ENCODE assay signal across 29 cellular contexts in the genomic region with DNA sequence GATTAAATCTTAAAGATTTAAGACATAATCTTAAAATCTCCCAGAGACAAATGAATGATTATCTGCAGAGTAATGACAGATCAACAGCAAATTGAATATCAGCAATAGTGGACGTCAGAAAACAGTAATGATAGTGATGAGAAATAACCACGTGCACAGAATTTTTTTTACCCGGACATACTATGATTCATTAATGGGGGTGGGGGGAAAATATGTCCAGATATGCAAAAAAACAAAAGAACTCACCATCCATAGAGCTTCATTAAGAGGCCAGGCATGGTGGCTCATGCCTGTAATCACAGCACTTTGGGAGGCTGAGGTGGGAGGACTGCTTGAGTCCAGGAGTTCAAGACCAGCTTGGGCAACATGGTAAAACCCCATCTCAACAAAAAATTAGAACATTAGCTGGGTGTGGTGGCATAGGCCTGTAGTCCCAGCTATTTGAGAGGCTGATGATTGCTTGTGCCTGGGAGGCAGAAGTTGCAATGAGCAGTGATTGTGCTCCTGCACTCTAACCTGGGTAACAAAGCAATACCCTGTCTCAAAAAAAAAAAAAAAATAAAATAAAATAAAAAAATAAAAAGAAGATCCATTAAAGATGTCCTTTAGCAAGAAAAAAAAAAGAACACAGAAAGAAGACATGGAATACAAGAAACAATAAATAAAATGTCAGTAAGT. TPM values are rescaled to one million over a fixed set of nuclear protein-coding genes. Genes with fewer than 3 reads are reported as not detected.
DNase-seq lines count a peak whose midpoint lies in the region; ATAC-seq and TF ChIP-seq lines count a peak whose summit lies in the region.
"Had no signal": no experiment of that assay in that cellular context is flagged by ENCODE, and none has a peak within 500 bp of the region (broad histone marks: within the 10 kb centered on the region; RNA-seq: fewer than 3 reads in every experiment).

No MANE protein-coding gene starts in this region.

- H3K4me3 ChIP-seq in RWPE2 (ENCODE audit: severe bottlenecking): no peak overlapping the region
- no peak overlapping the region for H3K4me3 ChIP-seq in epithelial cell of esophagus (ENCODE audit: low read length)
- H3K4me3 ChIP-seq: cardiac muscle cell, dorsolateral prefrontal cortex, left lung, mucosa of descending colon, prostate gland had no signal

- peak; percentile 85 for DNase-seq in ELR (ENCODE audit: low read depth)
- no peak for DNase-seq in RWPE2 (ENCODE audit: low spot score)
- peak; percentile 68 for DNase-seq in epithelial cell of esophagus (ENCODE audit: low read depth)
- DNase-seq in omental fat pad (ENCODE audit: low spot score): no peak
- no peak for DNase-seq in HT-29 (ENCODE audit: low spot score)
- DNase-seq in GM19238 (ENCODE audit: insufficient read length, low spot score): no peak
- DNase-seq: activated CD4-positive, alpha-beta T cell treated with anti-CD3 and anti-CD28 coated beads, Interleukin-2, amount 10 ng/mL, durations not matched to agents 7 days and 5 days; activated naive CD8-positive, alpha-beta T cell treated with anti-CD3 and anti-CD28 coated beads, Interleukin-2, amount 50 U/mL, for 24 hours; CD4-positive, CD25-positive, alpha-beta regulatory T cell; dorsolateral prefrontal cortex; erythroblast; H9; head of caudate nucleus; left lung; mucosa of descending colon; NCI-H1436; NCI-H2171; NCI-H69; SHP77; stimulated activated CD4-positive, alpha-beta T cell treated with anti-CD3 and anti-CD28 coated beads, Interleukin-2, amount 100 ng/mL, for 24 hours; stimulated activated naive CD4-positive, alpha-beta T cell had no signal

- H3K27ac ChIP-seq in RWPE2 (ENCODE audit: poor library complexity, severe bottlenecking): peak overlapping the region; percentile 13
- H3K27ac ChIP-seq: cardiac muscle cell, dorsolateral prefrontal cortex, left lung, prostate gland had no signal

- peaks cover 3% of the 10 kb centered on the region for H3K4me1 ChIP-seq in RWPE2 (ENCODE audit: insufficient read depth, poor library complexity, severe bottlenecking)
- H3K4me1 ChIP-seq: left lung, prostate gland had no signal

- H3K9me3 ChIP-seq in RWPE2 (ENCODE audit: severe bottlenecking): no peaks in the 10 kb centered on the region
- H3K9me3 ChIP-seq: left lung, mucosa of descending colon, prostate gland had no signal

- H3K36me3 ChIP-seq in RWPE2 (ENCODE audit: low read depth): no peaks in the 10 kb centered on the region
- H3K36me3 ChIP-seq: cardiac muscle cell, left lung, prostate gland had no signal

- TF ChIP-seq CTCF in RWPE2 (IDR thresholded peaks at IDR 0.05; ENCODE audit: poor library complexity, severe bottlenecking) (no peak), epithelial cell of esophagus (IDR thresholded peaks at IDR 0.05; ENCODE audit: insufficient read depth, low read depth, low read length, missing control alignments) (no peak), omental fat pad (IDR thresholded peaks at IDR 0.05) (no peak)

- ATAC-seq in RWPE2 (ENCODE audit: low read depth) (peak; percentile 42; the same call in 1 of the 3 replicates), omental fat pad (ENCODE audit: low FRiP score) (peak; percentile 58), GM21515 (IDR thresholded peaks at IDR 0.05; ENCODE audit: unreplicated experiment) (no peak), GM18519 (IDR thresholded peaks at IDR 0.05; ENCODE audit: low FRiP score, unreplicated experiment) (no peak)
- ATAC-seq: activated naive CD8-positive, alpha-beta T cell treated with anti-CD3 and anti-CD28 coated beads, Interleukin-2, amount 50 U/mL, for 24 hours; left lung; mucosa of descending colon had no signal

- no peaks in the 10 kb centered on the region for H3K27me3 ChIP-seq in RWPE2 (ENCODE audit: insufficient read depth, poor library complexity, severe bottlenecking)
- H3K27me3 ChIP-seq: cardiac muscle cell, dorsolateral prefrontal cortex, left lung had no signal

RNA-seq across cellular contexts. Expression of a gene that starts 30.9 kb away (rescaled TPM):
- total RNA-seq in omental fat pad: not detected
- not detected in 2 replicates for total RNA-seq in HT-29 (2014; rRNA removed; shearing (Covaris generic))
- total RNA-seq: activated CD4-positive, alpha-beta T cell treated with anti-CD3 and anti-CD28 coated beads, Interleukin-2, amount 10 ng/mL, durations not matched to agents 7 days and 5 days; activated T-helper 2 cell treated with anti-CD3 and anti-CD28 coated beads, Interferon-gamma antibody, Interleukin-2, Interleukin-4, amounts not matched to agents 10 μg/mL and 5 μg/mL and 100 μg/mL, durations not matched to agents 14 hours and 24 hours and 36 hours; cardiac muscle cell; CD4-positive, CD25-positive, alpha-beta regulatory T cell; H9; mucosa of descending colon; neural crest cell; skeletal muscle tissue; T-helper 1 cell treated with Interleukin-12 subunit alpha and Interleukin-12 subunit beta and Interleukin-4 antibody, amounts not matched to agents 30 ng/mL and 1 ng/mL, for 36 hours had no signal

Comparison
In these comparisons a context has a peak if more than half of its experiments do, and no peak if none do; other contexts are left out.
1. DNase-seq: peak in ELR (single experiment) and epithelial cell of esophagus (single experiment); none in RWPE2 (single experiment), omental fat pad (single experiment), HT-29 (single experiment) and GM19238 (single experiment).
2. ATAC-seq: peak in RWPE2 (single experiment) and omental fat pad (single experiment); none in GM21515 (single experiment) and GM18519 (single experiment).